Comparison of ENCODE assay signal across 17 cellular contexts in the genomic region with DNA sequence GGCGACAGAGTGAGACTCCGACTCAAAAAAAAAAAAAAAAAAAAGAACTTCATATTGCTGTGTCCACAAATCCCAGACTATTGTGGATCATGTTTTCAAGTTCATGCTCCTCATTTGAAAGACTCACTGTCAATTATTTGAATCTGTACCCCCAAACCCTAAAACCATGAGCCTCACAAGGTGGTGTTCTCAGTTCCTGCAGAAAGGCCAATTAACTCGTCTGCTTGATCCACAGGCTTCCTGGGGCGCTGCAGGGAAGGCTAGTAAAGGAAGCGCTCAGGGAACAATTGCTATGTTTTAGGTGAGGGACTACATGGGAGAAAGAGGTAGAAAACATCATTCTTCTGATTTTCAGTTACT.
A peak's percentile ranks its signal among the peaks of the same experiment; 100 is the strongest.
DNase-seq lines count a peak whose midpoint lies in the region; ATAC-seq, FAIRE-seq and TF ChIP-seq lines count a peak whose summit lies in the region.
"Had no signal": no experiment of that assay in that cellular context is flagged by ENCODE, and none has a peak within 500 bp of the region (broad histone marks: within the 10 kb centered on the region; RNA-seq: fewer than 3 reads in every experiment).

No MANE protein-coding gene starts in this region.

- H3K27ac Mint-ChIP-seq in activated CD4-positive, alpha-beta memory T cell treated with anti-CD3 and anti-CD28 coated beads for 36 hours: no peak overlapping the region
- no peak overlapping the region for H3K27ac Mint-ChIP-seq in activated CD4-positive, alpha-beta memory T cell treated with anti-CD3 and anti-CD28 coated beads, Interleukin-2, amount 10 ng/mL, durations not matched to agents 7 days and 5 days
- H3K27ac Mint-ChIP-seq: B cell had no signal

- H3K27ac ChIP-seq in K562 (ENCODE audit: extremely low read depth, low read depth, low read length): peak overlapping the region; percentile 93
- H3K27ac ChIP-seq: KMS-11 had no signal

- H3K36me3 ChIP-seq in K562 (ENCODE audit: control insufficient read depth, insufficient read depth, low read length): no peaks in the 10 kb centered on the region; the same call in 2 of the 3 replicates

- H3K9me1 ChIP-seq in K562 (ENCODE audit: control insufficient read depth, insufficient read depth, low read length): no peaks in the 10 kb centered on the region

- no peak for DNase-seq in activated CD4-positive, alpha-beta memory T cell treated with anti-CD3 and anti-CD28 coated beads for 36 hours
- no peak for DNase-seq in activated CD4-positive, alpha-beta memory T cell treated with anti-CD3 and anti-CD28 coated beads, Interleukin-2, amount 10 ng/mL, durations not matched to agents 7 days and 5 days
- DNase-seq in NCI-H510A treated with DMSO at 0.1 percent for 48 hours (lab: John Stamatoyannopoulos, UW): peak; percentile 94
- DNase-seq in K562 (ENCODE audit: extremely low read depth in 1 of 4, low spot score in 3 of 4): peak in 3 of 4 experiments; percentile 7 to 65 (median 28)
- no peak for DNase-seq in NCI-H2029 (lab: John Stamatoyannopoulos, UW)
- no peak for DNase-seq in omental fat pad (ENCODE audit: low spot score)
- DNase-seq in GM13976 (ENCODE audit: low spot score): no peak
- DNase-seq: 8988T, GF-D8, NCI-H1417 treated with DMSO at 0.1 percent for 48 hours, NCI-H187 treated with DMSO at 0.1 percent for 48 hours, NCI-H2171, NCI-H446 treated with DMSO at 0.1 percent for 48 hours, NCI-H748 treated with DMSO at 0.1 percent for 48 hours had no signal

- no TSS peak for BruUV-seq in K562 (replicated peaks; lab: Mats Ljungman, UMichigan)

- H3K36me3 Mint-ChIP-seq in activated CD4-positive, alpha-beta memory T cell treated with anti-CD3 and anti-CD28 coated beads for 36 hours: no peaks in the 10 kb centered on the region
- H3K36me3 Mint-ChIP-seq in activated CD4-positive, alpha-beta memory T cell treated with anti-CD3 and anti-CD28 coated beads, Interleukin-2, amount 10 ng/mL, durations not matched to agents 7 days and 5 days (ENCODE audit: low read depth): no peaks in the 10 kb centered on the region

- no peak for TF ChIP-seq EP300 in K562 (IDR thresholded peaks at IDR 0.05; ENCODE audit: low read length)

- peak overlapping the region; percentile 51 for H3K4me3 ChIP-seq in K562

- CTCF ChIA-PET in activated CD4-positive, alpha-beta memory T cell treated with anti-CD3 and anti-CD28 coated beads for 36 hours (lab: Charles Lee): no interaction called here
- CTCF ChIA-PET in activated CD4-positive, alpha-beta memory T cell treated with anti-CD3 and anti-CD28 coated beads, Interleukin-2, amount 10 ng/mL, durations not matched to agents 7 days and 5 days (lab: Charles Lee): no interaction called here
- CTCF ChIA-PET in K562 (lab: Yijun Ruan, JAX; ENCODE audit: low intra/inter-chr PET ratio): no interaction called here

- peaks cover 10% of the 10 kb centered on the region for H3K9me3 Mint-ChIP-seq in activated CD4-positive, alpha-beta memory T cell treated with anti-CD3 and anti-CD28 coated beads for 36 hours
- H3K9me3 Mint-ChIP-seq in activated CD4-positive, alpha-beta memory T cell treated with anti-CD3 and anti-CD28 coated beads, Interleukin-2, amount 10 ng/mL, durations not matched to agents 7 days and 5 days: peaks cover 5% of the 10 kb centered on the region

- in situ Hi-C loops in K562 (cut with MboI) (no loop called here), GM13976 (cut with MboI; ENCODE audit: low sequenced_read_pairs, unreplicated experiment) (no loop called here)

- H2AFZ ChIP-seq in K562 (ENCODE audit: low read depth, low read length): peak overlapping the region; percentile 99

- H3K4me3 Mint-ChIP-seq in activated CD4-positive, alpha-beta memory T cell treated with anti-CD3 and anti-CD28 coated beads for 36 hours: peak overlapping the region; percentile 23
- no peak overlapping the region for H3K4me3 Mint-ChIP-seq in activated CD4-positive, alpha-beta memory T cell treated with anti-CD3 and anti-CD28 coated beads, Interleukin-2, amount 10 ng/mL, durations not matched to agents 7 days and 5 days
- H3K4me3 Mint-ChIP-seq: B cell had no signal

- TF ChIP-seq CTCF in K562 (IDR thresholded peaks at IDR 0.05 in 2 of 3, conservative IDR thresholded peaks at IDR 0.05 in 1 of 3; ENCODE audit: insufficient read depth in 2 of 3, low read depth in 1 of 3, low read length in 3 of 3) (no peak), omental fat pad (IDR thresholded peaks at IDR 0.05) (no peak), GM13976 (IDR thresholded peaks at IDR 0.05; ENCODE audit: borderline replicate concordance, control extremely low read depth, extremely low read depth, insufficient read depth, missing control alignments) (no peak)

- H3K9ac ChIP-seq in K562 (ENCODE audit: insufficient read depth in 1 of 2, low read depth in 2 of 2, low read length in 2 of 2): peak overlapping the region in 1 of 2 experiments; percentile 91; a peak in 2 of 4 replicates
- H3K9ac ChIP-seq: KMS-11 had no signal

- peaks cover 49% of the 10 kb centered on the region for H3K79me2 ChIP-seq in K562 (ENCODE audit: control insufficient read depth, insufficient read depth, low read length)

- intact Hi-C loops in activated CD4-positive, alpha-beta memory T cell treated with anti-CD3 and anti-CD28 coated beads for 36 hours (cut with micrococcal nuclease): no loop called here
- intact Hi-C loops in K562 (cut with micrococcal nuclease): loop anchor here (5.0 kb wide), 1 partner anchor 1233 kb away; a partner anchor contains a TSS

- H3K4me2 ChIP-seq in K562 (ENCODE audit: insufficient read depth, low read length): peak overlapping the region; percentile 78
- H3K4me2 ChIP-seq: KMS-11 had no signal

- H4K20me1 ChIP-seq in K562 (replicated peaks; ENCODE audit: control insufficient read depth, insufficient read depth, low read length): 0 out of 2 replicates have a peak, but pooled peaks cover 5% of the 10 kb centered on the region

- no peaks in the 10 kb centered on the region for H3K4me1 Mint-ChIP-seq in activated CD4-positive, alpha-beta memory T cell treated with anti-CD3 and anti-CD28 coated beads for 36 hours (ENCODE audit: low read depth)
- no peaks in the 10 kb centered on the region for H3K4me1 Mint-ChIP-seq in activated CD4-positive, alpha-beta memory T cell treated with anti-CD3 and anti-CD28 coated beads, Interleukin-2, amount 10 ng/mL, durations not matched to agents 7 days and 5 days
- H3K4me1 Mint-ChIP-seq: B cell had no signal

- H3K27me3 ChIP-seq in K562 (ENCODE audit: control insufficient read depth in 2 of 2, insufficient read depth in 2 of 2, low read length in 2 of 2): no peaks in the 10 kb centered on the region

- no peak for TF ChIP-seq RAD21 in K562 (CRISPR knock-in tag; conservative IDR thresholded peaks at IDR 0.05 in 1 of 2, IDR thresholded peaks at IDR 0.05 in 1 of 2)

- H3K27me3 Mint-ChIP-seq in activated CD4-positive, alpha-beta memory T cell treated with anti-CD3 and anti-CD28 coated beads for 36 hours: no peaks in the 10 kb centered on the region
- H3K27me3 Mint-ChIP-seq in activated CD4-positive, alpha-beta memory T cell treated with anti-CD3 and anti-CD28 coated beads, Interleukin-2, amount 10 ng/mL, durations not matched to agents 7 days and 5 days: no peaks in the 10 kb centered on the region
- H3K27me3 Mint-ChIP-seq: B cell had no signal

- TF ChIP-seq POLR2A in K562 (conservative IDR thresholded peaks at IDR 0.05): peak; percentile 59

- 0% methylated on average over 3 of the region's 5 CpGs for WGBS in K562 (ENCODE audit: insufficient coverage, low coverage, missing lambda C conversion rate)

- FAIRE-seq in K562 (lab: Jason Lieb, UNC): peak; percentile 68

- ATAC-seq in K562 (peak; percentile 71), GM21360 (IDR thresholded peaks at IDR 0.05; ENCODE audit: unreplicated experiment) (no peak), omental fat pad (ENCODE audit: low FRiP score) (no peak)

- POLR2A ChIA-PET in activated CD4-positive, alpha-beta memory T cell treated with anti-CD3 and anti-CD28 coated beads for 36 hours (lab: Charles Lee): no interaction called here
- POLR2A ChIA-PET in activated CD4-positive, alpha-beta memory T cell treated with anti-CD3 and anti-CD28 coated beads, Interleukin-2, amount 10 ng/mL, durations not matched to agents 7 days and 5 days (lab: Charles Lee): no interaction called here
- POLR2A ChIA-PET in K562 (lab: Yijun Ruan, JAX): interaction anchor here (0.6 kb wide), 1 partner anchor 10 kb away, joined by 3 read pairs; no protein-coding TSS in a partner anchor

- no peaks in the 10 kb centered on the region for H3K4me1 ChIP-seq in K562 (replicated peaks in 1 of 2; ENCODE audit: control insufficient read depth in 2 of 2, insufficient read depth in 2 of 2, low read length in 2 of 2)

- no peaks in the 10 kb centered on the region for H3K9me3 ChIP-seq in K562 (replicated peaks; ENCODE audit: control insufficient read depth, insufficient read depth, low read depth, low read length)

TF ChIP-seq in K562, 482 proteins besides CTCF, POLR2A, EP300 and RAD21 (continues in another document):
- no peak for TF ChIP-seq SOX6 (IDR thresholded peaks at IDR 0.05)
- TF ChIP-seq SMARCE1 (IDR thresholded peaks at IDR 0.05): peak; percentile 38; the same call in 1 of the 2 replicates
- peak; percentile 10; the same call in 1 of the 2 replicates for TF ChIP-seq CXXC5 (CRISPR knock-in tag; IDR thresholded peaks at IDR 0.05)
- no peak for TF ChIP-seq BRCA1 (IDR thresholded peaks at IDR 0.05)
- no peak for TF ChIP-seq BRCA1 (CRISPR knock-in tag; IDR thresholded peaks at IDR 0.05)
- TF ChIP-seq ZNF431 (CRISPR knock-in tag; IDR thresholded peaks at IDR 0.05): no peak
- TF ChIP-seq, protein P1, sequence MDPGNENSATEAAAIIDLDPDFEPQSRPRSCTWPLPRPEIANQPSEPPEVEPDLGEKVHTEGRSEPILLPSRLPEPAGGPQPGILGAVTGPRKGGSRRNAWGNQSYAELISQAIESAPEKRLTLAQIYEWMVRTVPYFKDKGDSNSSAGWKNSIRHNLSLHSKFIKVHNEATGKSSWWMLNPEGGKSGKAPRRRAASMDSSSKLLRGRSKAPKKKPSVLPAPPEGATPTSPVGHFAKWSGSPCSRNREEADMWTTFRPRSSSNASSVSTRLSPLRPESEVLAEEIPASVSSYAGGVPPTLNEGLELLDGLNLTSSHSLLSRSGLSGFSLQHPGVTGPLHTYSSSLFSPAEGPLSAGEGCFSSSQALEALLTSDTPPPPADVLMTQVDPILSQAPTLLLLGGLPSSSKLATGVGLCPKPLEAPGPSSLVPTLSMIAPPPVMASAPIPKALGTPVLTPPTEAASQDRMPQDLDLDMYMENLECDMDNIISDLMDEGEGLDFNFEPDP (CRISPR knock-in tag; IDR thresholded peaks at IDR 0.05): no peak
- no peak for TF ChIP-seq MAFF (IDR thresholded peaks at IDR 0.05; ENCODE audit: low read length)
- TF ChIP-seq ZNF282 (CRISPR knock-in tag; IDR thresholded peaks at IDR 0.05): no peak
- TF ChIP-seq SRSF1 (IDR thresholded peaks at IDR 0.05; ENCODE audit: low read depth, low read length): no peak
- TF ChIP-seq ARNT (IDR thresholded peaks at IDR 0.05): no peak

Comparison
In these comparisons a context has a peak if more than half of its experiments do, and no peak if none do; other contexts are left out.
1. DNase-seq: peak in NCI-H510A treated with DMSO at 0.1 percent for 48 hours (single experiment) and K562 (3 of 4); none in activated CD4-positive, alpha-beta memory T cell treated with anti-CD3 and anti-CD28 coated beads for 36 hours (single experiment), activated CD4-positive, alpha-beta memory T cell treated with anti-CD3 and anti-CD28 coated beads, Interleukin-2, amount 10 ng/mL, durations not matched to agents 7 days and 5 days (single experiment), NCI-H2029 (single experiment), omental fat pad (single experiment) and GM13976 (single experiment).